Comparison of ENCODE assay signal across 13 cellular contexts in the genomic region with DNA sequence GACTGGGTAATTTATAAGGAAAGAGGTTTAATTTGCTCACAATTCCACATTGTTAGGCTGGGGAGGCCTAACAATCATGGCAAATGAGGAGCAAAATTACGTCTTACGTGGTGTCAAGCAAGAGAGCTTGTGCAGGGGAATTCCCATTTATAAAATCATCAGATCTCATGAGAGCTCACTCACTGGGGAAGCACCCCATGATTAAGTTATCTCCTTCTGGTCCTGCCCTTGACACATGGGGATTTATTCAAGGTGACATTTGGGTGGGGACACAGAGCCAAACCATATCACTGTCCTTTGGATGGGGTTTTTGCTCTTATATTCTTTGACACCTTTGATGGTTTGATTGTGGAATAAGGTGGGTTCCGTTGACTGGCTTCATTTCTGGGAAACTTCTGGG. TPM values are rescaled to one million over a fixed set of nuclear protein-coding genes. Genes with fewer than 3 reads are reported as not detected.
"Had no signal": no experiment of that assay in that cellular context is flagged by ENCODE, and none has a peak within 500 bp of the region (broad histone marks: within the 10 kb centered on the region; RNA-seq: fewer than 3 reads in every experiment).

No MANE protein-coding gene starts in this region.

RNA-seq across cellular contexts. Expression of a gene that starts 8.3 kb away (rescaled TPM):
- total RNA-seq: activated CD4-positive, alpha-beta T cell treated with anti-CD3 and anti-CD28 coated beads, Interleukin-2, amount 10 ng/mL, durations not matched to agents 7 days and 5 days; activated CD8-positive, alpha-beta memory T cell treated with anti-CD3 and anti-CD28 coated beads, Interleukin-2, amount 10 ng/mL, durations not matched to agents 7 days and 5 days; activated naive CD8-positive, alpha-beta T cell treated with anti-CD3 and anti-CD28 coated beads, Interleukin-2, amount 10 ng/mL, durations not matched to agents 7 days and 5 days; adrenal gland; astrocyte; body of pancreas; breast epithelium; cardiac septum; LHCN-M2; RPMI7951; SJCRH30; T-helper 1 cell treated with Interleukin-12 subunit alpha and Interleukin-12 subunit beta and Interleukin-4 antibody, amounts not matched to agents 30 ng/mL and 1 ng/mL, for 36 hours; T-helper 2 cell treated with Interferon-gamma antibody and Interleukin-4, amounts not matched to agents 100 ng/mL and 5 ng/mL, for 36 hours had no signal

RNA-seq across cellular contexts. Expression of a gene that starts 36.9 kb away (rescaled TPM):
- total RNA-seq: activated CD4-positive, alpha-beta T cell treated with anti-CD3 and anti-CD28 coated beads, Interleukin-2, amount 10 ng/mL, durations not matched to agents 7 days and 5 days; activated CD8-positive, alpha-beta memory T cell treated with anti-CD3 and anti-CD28 coated beads, Interleukin-2, amount 10 ng/mL, durations not matched to agents 7 days and 5 days; activated naive CD8-positive, alpha-beta T cell treated with anti-CD3 and anti-CD28 coated beads, Interleukin-2, amount 10 ng/mL, durations not matched to agents 7 days and 5 days; adrenal gland; astrocyte; body of pancreas; breast epithelium; cardiac septum; LHCN-M2; RPMI7951; SJCRH30; T-helper 1 cell treated with Interleukin-12 subunit alpha and Interleukin-12 subunit beta and Interleukin-4 antibody, amounts not matched to agents 30 ng/mL and 1 ng/mL, for 36 hours; T-helper 2 cell treated with Interferon-gamma antibody and Interleukin-4, amounts not matched to agents 100 ng/mL and 5 ng/mL, for 36 hours had no signal
